19 cellular contexts compared by ENCODE assay signal in the genomic region with DNA sequence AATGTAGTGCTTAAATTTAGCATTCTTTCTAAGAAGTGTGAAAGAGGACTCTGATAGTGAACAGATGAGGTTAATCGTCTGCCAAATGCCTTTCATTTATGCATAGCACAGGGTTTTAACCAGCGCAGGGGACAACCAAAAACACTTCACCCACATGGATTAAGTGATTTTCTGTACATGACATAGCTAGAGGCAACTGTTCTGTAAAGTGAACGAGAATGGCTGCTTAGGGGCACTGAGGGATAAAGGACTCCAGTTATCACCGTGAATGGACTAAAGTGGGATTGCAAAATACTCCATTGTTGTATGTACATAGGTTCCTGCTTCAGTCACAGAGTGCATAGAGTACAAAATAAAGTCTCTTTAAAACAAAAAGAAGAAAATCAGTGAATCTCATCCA.
DNase-seq lines count a peak whose midpoint lies in the region; ATAC-seq and TF ChIP-seq lines count a peak whose summit lies in the region.
"Had no signal": no experiment of that assay in that cellular context is flagged by ENCODE, and none has a peak within 500 bp of the region (broad histone marks: within the 10 kb centered on the region; RNA-seq: fewer than 3 reads in every experiment).

No MANE protein-coding gene starts in this region.

- no peak for TF ChIP-seq CTCF in lower leg skin (IDR thresholded peaks at IDR 0.05)

- WGBS in lower leg skin, 2 donors = 54 to 57% methylated on average over 4 of the region's 4 CpGs

- TF ChIP-seq POLR2A in lower leg skin (IDR thresholded peaks at IDR 0.05) = no peak

- intact Hi-C loops in lower leg skin (cut with DNase I; ENCODE audit: low total_unique reads) = no loop called here

- ATAC-seq in HG02610 (IDR thresholded peaks at IDR 0.05; ENCODE audit: unreplicated experiment) (peak; percentile 2), HG03565 (IDR thresholded peaks at IDR 0.05; ENCODE audit: unreplicated experiment) (peak; percentile 10), HG02938 (IDR thresholded peaks at IDR 0.05; ENCODE audit: unreplicated experiment) (no peak)
- ATAC-seq: HCT116, K562 had no signal

- peak; percentile 13 for DNase-seq in DMS79 treated with DMSO at 0.1 percent for 48 hours (lab: John Stamatoyannopoulos, UW)
- no peak for DNase-seq in DMS79 (lab: John Stamatoyannopoulos, UW)
- DNase-seq in NOMO-1 treated with dmso at 0.1 percent for 144 hours (lab: John Stamatoyannopoulos, UW; ENCODE audit: unreplicated experiment) = no peak
- no peak for DNase-seq in lower leg skin (ENCODE audit: low spot score in 2 of 2)
- DNase-seq in NCI-H2081 treated with DMSO at 0.1 percent for 48 hours (lab: John Stamatoyannopoulos, UW) = no peak
- DNase-seq: AML-193; DND-41; GM23248; NCI-H1092 treated with DMSO at 0.1 percent for 48 hours; NCI-H146; NCI-H2081; NK-92 treated with Interleukin-12 subunit alpha and Interleukin-12 subunit beta, amount 100 ng/mL, for 24 hours; SHP77; T-helper 1 cell had no signal

- H3K4me3 ChIP-seq in lower leg skin (ENCODE audit: low read depth, poor library complexity, severe bottlenecking) = no peak overlapping the region
- H3K4me3 ChIP-seq: GM23248, K562 had no signal
